In the genomic region with DNA sequence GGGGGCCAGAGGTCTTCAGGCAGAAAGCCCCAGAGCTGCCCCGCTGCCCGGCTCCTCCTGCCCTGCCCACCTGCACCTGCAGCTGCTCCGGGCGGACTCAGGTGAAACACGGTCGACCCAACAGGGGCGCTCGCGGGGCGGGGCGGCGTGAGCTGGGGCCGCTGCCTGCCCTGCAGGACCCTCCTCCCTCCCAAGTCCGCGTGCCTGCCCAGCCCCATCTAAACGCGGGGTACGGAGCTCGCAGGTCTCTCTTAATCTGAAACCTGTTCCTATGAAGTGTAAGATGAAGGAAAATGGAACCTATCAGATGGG, we compare ENCODE assay signal across 6 cellular contexts. TPM values are rescaled to one million over a fixed set of nuclear protein-coding genes. Genes with fewer than 3 reads are reported as not detected.
DNase-seq lines count a peak whose midpoint lies in the region; ATAC-seq and TF ChIP-seq lines count a peak whose summit lies in the region.

No MANE protein-coding gene starts in this region.

- 50% methylated on average over 2 of the region's 19 CpGs; no CpG with 5 or more reads in 1 of the 2 donors for WGBS in esophagus squamous epithelium, 2 donors

- no peak for TF ChIP-seq POLR2A in esophagus squamous epithelium (IDR thresholded peaks at IDR 0.05)
- no peak for TF ChIP-seq POLR2A in uterus (IDR thresholded peaks at IDR 0.05)

- no peak for ATAC-seq in GM18909 (IDR thresholded peaks at IDR 0.05; ENCODE audit: poor library complexity, unreplicated experiment)

- no peaks in the 10 kb centered on the region for H3K9me3 ChIP-seq in esophagus squamous epithelium
- no peaks in the 10 kb centered on the region for H3K9me3 ChIP-seq in uterus

- H3K27ac ChIP-seq in esophagus squamous epithelium (peak overlapping the region; percentile 58 to 89 (median 80)), uterus (no peak overlapping the region)

- TF ChIP-seq CTCF in esophagus squamous epithelium (IDR thresholded peaks at IDR 0.05): no peak
- TF ChIP-seq CTCF in uterus (IDR thresholded peaks at IDR 0.05): no peak
- no peak for TF ChIP-seq CTCF in GM10266 (IDR thresholded peaks at IDR 0.05; ENCODE audit: control insufficient read depth, insufficient read depth, low read depth, missing control alignments)

- peak overlapping the region; percentile 49 to 77 (median 60) for H3K4me3 ChIP-seq in esophagus squamous epithelium
- H3K4me3 ChIP-seq in uterus: no peak overlapping the region

- no peaks in the 10 kb centered on the region for H3K27me3 ChIP-seq in esophagus squamous epithelium
- H3K27me3 ChIP-seq in uterus: no peaks in the 10 kb centered on the region

- H3K36me3 ChIP-seq in esophagus squamous epithelium (peaks cover 0 to 79% (median 15%) of the 10 kb centered on the region in 3 donors), uterus (no peaks in the 10 kb centered on the region)

- intact Hi-C loops in esophagus squamous epithelium (cut with DNase I) (no loop called here), uterus (cut with DNase I; ENCODE audit: low total_unique reads) (no loop called here)

- DNase-seq in stimulated activated CD4-positive, alpha-beta T cell treated with anti-CD3 and anti-CD28 coated beads, Interleukin-1b, Interleukin-23, amount 100 ng/mL, for 48 hours: peak; percentile 20
- no peak for DNase-seq in stimulated activated CD4-positive, alpha-beta T cell treated with anti-CD3 and anti-CD28 coated beads, Interleukin-2, amount 100 ng/mL, for 48 hours
- no peak for DNase-seq in esophagus squamous epithelium (lab: John Stamatoyannopoulos, UW)
- no peak for DNase-seq in uterus
- no peak for DNase-seq in GM10266 (ENCODE audit: extremely low spot score)

- H3K4me1 ChIP-seq in esophagus squamous epithelium: peaks cover 16 to 29% (median 20%) of the 10 kb centered on the region in 3 donors
- peaks cover 0 to 10% of the 10 kb centered on the region in 2 donors for H3K4me1 ChIP-seq in uterus

RNA-seq across cellular contexts. Expression of gene GNPTG, which starts 28.1 kb away (rescaled TPM):
- 10 to 100 TPM; 21.6 to 46.9 (median 37.8) TPM for total RNA-seq in esophagus squamous epithelium
- total RNA-seq in uterus: 10 to 100 TPM; 28.4 to 95.9 (median 48.6) TPM

RNA-seq across cellular contexts. Expression of gene TSR3, which starts 28.1 kb away (rescaled TPM):
- total RNA-seq in esophagus squamous epithelium (10 to 100 TPM; 57.6 to 87.4 (median 70.5) TPM), uterus (100 to 1,000 TPM in 1 of 4 donors, 10 to 100 TPM in 3; 15.9 to 101 (median 30.8) TPM)

RNA-seq across cellular contexts. Expression of gene UNKL, which starts 34.7 kb away (rescaled TPM):
- total RNA-seq in esophagus squamous epithelium (10 to 100 TPM in 2 of 4 donors, 1 to 10 TPM in 2; 5.9 to 17.2 (median 10.6) TPM), uterus (10 to 100 TPM; 13.5 to 63.3 (median 27.6) TPM)

RNA-seq across cellular contexts. Expression of gene UQCC4, which starts 40.7 kb away (rescaled TPM):
- total RNA-seq in esophagus squamous epithelium (10 to 100 TPM; 14.7 to 22.6 (median 19.7) TPM), uterus (10 to 100 TPM in 3 of 4 donors, 1 to 10 TPM in 1; 8.0 to 90.2 (median 21.4) TPM)

RNA-seq across cellular contexts. Expression of gene BAIAP3, which starts 46.4 kb away (rescaled TPM):
- 1 to 10 TPM in 2 of 4 donors, under 1 TPM in 2; 0.68 to 2.7 (median 1.00) TPM for total RNA-seq in esophagus squamous epithelium
- 1 to 10 TPM in 3 of 4 donors, under 1 TPM in 1; 0.59 to 5.5 (median 3.5) TPM for total RNA-seq in uterus

Comparison
In these comparisons a context has a peak if more than half of its experiments do, and no peak if none do; other contexts are left out.
1. H3K27ac ChIP-seq: peak in esophagus squamous epithelium (4 of 4); none in uterus (0 of 2).
2. H3K4me3 ChIP-seq: peak in esophagus squamous epithelium (4 of 4); none in uterus (0 of 2).